ENCODE assay signal across 8 cellular contexts in genomic region chr2:60998628-60999545, GRCh38. TPM values are rescaled to one million over a fixed set of nuclear protein-coding genes. Genes with fewer than 3 reads are reported as not detected.
A peak's percentile ranks its signal among the peaks of the same experiment; 100 is the strongest.
DNase-seq lines count a peak whose midpoint lies in the region; ATAC-seq and TF ChIP-seq lines count a peak whose summit lies in the region.

No MANE protein-coding gene starts in this region.

- in situ Hi-C loops in ACHN (cut with HindIII; ENCODE audit: low pct_ligation_motif_present, low pct_unique_long_range_greater_than_20kb, low sequenced_read_pairs) = no loop called here

- peak; percentile 61 for DNase-seq in ACHN
- peak; percentile 48 for DNase-seq in M059J (ENCODE audit: low read depth)
- peak; percentile 56 for DNase-seq in RWPE1 (ENCODE audit: low spot score)
- no peak for DNase-seq in osteoblast (ENCODE audit: insufficient read length, low spot score, missing footprints)
- DNase-seq in GF-D8 (lab: John Stamatoyannopoulos, UW) = no peak

- no peaks in the 10 kb centered on the region for H4K20me1 ChIP-seq in osteoblast (ENCODE audit: insufficient read depth, low read length)

- no peaks in the 10 kb centered on the region for H3K4me1 ChIP-seq in osteoblast (ENCODE audit: insufficient read depth, low read length)

- H3K27me3 ChIP-seq in osteoblast (ENCODE audit: insufficient read depth, low read length) = no peaks in the 10 kb centered on the region

- TF ChIP-seq CTCF in GM12873 (IDR thresholded peaks at IDR 0.05; ENCODE audit: insufficient read depth, low read depth, low read length, missing control alignments) (peak; percentile 49), RWPE1 (conservative IDR thresholded peaks at IDR 0.05; ENCODE audit: low read depth) (peak; percentile 71), osteoblast (IDR thresholded peaks at IDR 0.05; ENCODE audit: extremely low read depth, low read depth, low read length) (peak; percentile 63)

- H3K4me2 ChIP-seq in osteoblast (ENCODE audit: insufficient read depth, low read length) = no peak overlapping the region

- POLR2A ChIA-PET in RWPE1 (lab: Yijun Ruan, JAX; ENCODE audit: low non-redundant PET) = no interaction called here

- no peaks in the 10 kb centered on the region for H3K36me3 ChIP-seq in osteoblast (ENCODE audit: insufficient read depth, low read length)

- CTCF ChIA-PET in RWPE1 (lab: Yijun Ruan, JAX) = interaction anchor here (0.5 to 1.7 kb wide), 29 partner anchors 8 to 966 kb away, joined by 3 to 8 read pairs (median 4); no protein-coding TSS in a partner anchor

- ATAC-seq in esophagus mucosa (peak; percentile 76), HG02759 (IDR thresholded peaks at IDR 0.05; ENCODE audit: unreplicated experiment) (no peak)

- no peaks in the 10 kb centered on the region for H3K79me2 ChIP-seq in osteoblast (ENCODE audit: insufficient read depth, low read length)

- H3K4me3 ChIP-seq in osteoblast (ENCODE audit: insufficient read depth, low read length) = no peak overlapping the region

- H3K27ac ChIP-seq in RWPE1 = peak overlapping the region; percentile 50; the same call in 1 of the 2 replicates
- H3K27ac ChIP-seq in osteoblast (ENCODE audit: low read depth, low read length) = no peak overlapping the region

- H3K9me3 ChIP-seq in osteoblast (ENCODE audit: low read depth, low read length) = no peaks in the 10 kb centered on the region

- H2AFZ ChIP-seq in osteoblast (ENCODE audit: low read length) = no peak overlapping the region

RNA-seq across cellular contexts. Expression of gene PEX13, which starts 18.6 kb away (rescaled TPM):
- 47.8 and 59.4 TPM in 2 replicates for total RNA-seq in M059J (2014; rRNA removed; shearing (Covaris generic))
- total RNA-seq in esophagus mucosa = 20.4 TPM
- 33.3 and 34.0 TPM in 2 replicates for total RNA-seq in osteoblast

RNA-seq across cellular contexts. Expression of gene PUS10, which starts 19.2 kb away (rescaled TPM):
- 5.7 and 6.8 TPM in 2 replicates for total RNA-seq in M059J (2014; rRNA removed; shearing (Covaris generic))
- total RNA-seq in esophagus mucosa = 3.4 TPM
- total RNA-seq in osteoblast = 5.6 and 5.8 TPM in 2 replicates

Comparison
In these comparisons a context has a peak if more than half of its experiments do, and no peak if none do; other contexts are left out.
1. DNase-seq: peak in ACHN (single experiment), M059J (single experiment) and RWPE1 (single experiment); none in osteoblast (single experiment) and GF-D8 (single experiment).
2. Peak in every context shown above with its lines, with median percentiles within 50 percentile points of each other: CTCF ChIP-seq.